Comparison of ENCODE assay signal across 10 cellular contexts in genomic region chr12:5430639-5431603, GRCh38. TPM values are rescaled to one million over a fixed set of nuclear protein-coding genes. Genes with fewer than 3 reads are reported as not detected.
A peak's percentile ranks its signal among the peaks of the same experiment; 100 is the strongest.
DNase-seq lines count a peak whose midpoint lies in the region; ATAC-seq and TF ChIP-seq lines count a peak whose summit lies in the region.
"Had no signal": no experiment of that assay in that cellular context is flagged by ENCODE, and none has a peak within 500 bp of the region (broad histone marks: within the 10 kb centered on the region; RNA-seq: fewer than 3 reads in every experiment).

No MANE protein-coding gene starts in this region.

- H3K9me3 Mint-ChIP-seq in osteocyte (ENCODE audit: unreplicated experiment), result no peaks in the 10 kb centered on the region
- H3K9me3 Mint-ChIP-seq: activated naive CD8-positive, alpha-beta T cell treated with anti-CD3 and anti-CD28 coated beads, Interleukin-2, amount 10 ng/mL, durations not matched to agents 7 days and 5 days had no signal

- peak overlapping the region; percentile 74 for H3K4me3 Mint-ChIP-seq in osteocyte (ENCODE audit: unreplicated experiment)

- POLR2A ChIA-PET in AG04449 (lab: Yijun Ruan, JAX), result interaction anchor here (0.7 to 1.3 kb wide), 2 partner anchors 224 to 327 kb away, joined by 3 read pairs; no protein-coding TSS in a partner anchor

- no peak overlapping the region for H3K27ac Mint-ChIP-seq in osteocyte (ENCODE audit: unreplicated experiment)
- H3K27ac Mint-ChIP-seq: activated naive CD8-positive, alpha-beta T cell treated with anti-CD3 and anti-CD28 coated beads, Interleukin-2, amount 10 ng/mL, durations not matched to agents 7 days and 5 days had no signal

- no peak for TF ChIP-seq CTCF in AG04449 (IDR thresholded peaks at IDR 0.05; ENCODE audit: insufficient read depth, low read length, missing control alignments)
- no peak for TF ChIP-seq CTCF in fibroblast of villous mesenchyme (IDR thresholded peaks at IDR 0.05; ENCODE audit: insufficient read depth, low read depth, low read length)
- no peak for TF ChIP-seq CTCF in osteocyte (IDR thresholded peaks at IDR 0.05)

- peaks cover 57% of the 10 kb centered on the region for H3K27me3 Mint-ChIP-seq in osteocyte (ENCODE audit: unreplicated experiment)

- H3K36me3 Mint-ChIP-seq in osteocyte (ENCODE audit: unreplicated experiment), result no peaks in the 10 kb centered on the region

- DNase-seq in AG04449 (ENCODE audit: low read depth, low spot score), result no peak
- peak; percentile 33 for DNase-seq in HuH-7.5 (ENCODE audit: low spot score)
- no peak for DNase-seq in fibroblast of villous mesenchyme (ENCODE audit: low read depth)
- no peak for DNase-seq in osteocyte (ENCODE audit: extremely low spot score, unreplicated experiment)
- DNase-seq in medulla oblongata (ENCODE audit: extremely low spot score), result no peak
- no peak for DNase-seq in SHP77 (lab: John Stamatoyannopoulos, UW)
- DNase-seq: activated naive CD8-positive, alpha-beta T cell treated with anti-CD3 and anti-CD28 coated beads, Interleukin-2, amount 10 ng/mL, durations not matched to agents 7 days and 5 days; T-helper 9 cell had no signal

- H3K4me1 Mint-ChIP-seq in osteocyte (ENCODE audit: unreplicated experiment), result peaks cover 24% of the 10 kb centered on the region

- ATAC-seq in HG02763 (IDR thresholded peaks at IDR 0.05; ENCODE audit: unreplicated experiment) (no peak), GM21360 (IDR thresholded peaks at IDR 0.05; ENCODE audit: unreplicated experiment) (no peak)

- CTCF ChIA-PET in AG04449 (lab: Yijun Ruan, JAX), result interaction anchor here (0.9 to 9.1 kb wide), 9 partner anchors 10 to 607 kb away, joined by 3 to 110 read pairs (median 31); no protein-coding TSS in a partner anchor

- peak overlapping the region; percentile 81 for H3K4me3 ChIP-seq in AG04449 (ENCODE audit: low read depth, low read length)
- H3K4me3 ChIP-seq in fibroblast of villous mesenchyme (ENCODE audit: low read depth, low read length), result peak overlapping the region; percentile 26

RNA-seq across cellular contexts. Expression of gene NTF3, which starts 1.0 kb away (rescaled TPM):
- total RNA-seq in fibroblast of villous mesenchyme (2.2 and 7.4 TPM in 2 replicates), osteocyte (1.1 and 1.2 TPM in 2 replicates)
- total RNA-seq: activated naive CD8-positive, alpha-beta T cell treated with anti-CD3 and anti-CD28 coated beads, Interleukin-2, amount 10 ng/mL, durations not matched to agents 7 days and 5 days had no signal
